ENCODE assay signal across 8 cellular contexts in genomic region chr19:2015611-2015950, GRCh38. TPM values are rescaled to one million over a fixed set of nuclear protein-coding genes. Genes with fewer than 3 reads are reported as not detected.
DNase-seq lines count a peak whose midpoint lies in the region; ATAC-seq and TF ChIP-seq lines count a peak whose summit lies in the region.

TSS of gene BTBD2 (minus strand) at chr19:2015714. CDS start at chr19:2015703, 11 bp downstream.

- no peaks in the 10 kb centered on the region for H3K27me3 ChIP-seq in CD8-positive, alpha-beta memory T cell (ENCODE audit: insufficient read depth, low read length, poor library complexity, severe bottlenecking)
- H3K27me3 ChIP-seq in HUES6 (ENCODE audit: control insufficient read depth, insufficient read depth, low read length) (no peaks in the 10 kb centered on the region), breast epithelium (no peaks in the 10 kb centered on the region), iPS-20b (ENCODE audit: insufficient read depth, low read length) (no peaks in the 10 kb centered on the region), smooth muscle cell (ENCODE audit: low read depth) (no peaks in the 10 kb centered on the region)

- no peaks in the 10 kb centered on the region for H3F3A ChIP-seq in smooth muscle cell (ENCODE audit: low read depth)

- no peak within 1 kb of the TSS for H2AFZ ChIP-seq in smooth muscle cell (ENCODE audit: low read depth)

- H3K79me2 ChIP-seq in smooth muscle cell (ENCODE audit: low read depth): peaks cover 4% of the 10 kb centered on the region

- POLR2A ChIA-PET in CD8-positive, alpha-beta memory T cell (lab: Charles Lee): no interaction called here
- POLR2A ChIA-PET in GM10248 (lab: Yijun Ruan, JAX): no interaction called here

- peaks cover 6% of the 10 kb centered on the region for H3K4me1 ChIP-seq in CD8-positive, alpha-beta memory T cell (ENCODE audit: insufficient read depth, low read length)
- no peaks in the 10 kb centered on the region for H3K4me1 ChIP-seq in HUES6 (ENCODE audit: control insufficient read depth, insufficient read depth, low read length)
- H3K4me1 ChIP-seq in breast epithelium: peaks cover 0 to 6% of the 10 kb centered on the region in 2 donors
- no peaks in the 10 kb centered on the region for H3K4me1 ChIP-seq in iPS-20b (ENCODE audit: insufficient read depth, low read length)
- peaks cover 3% of the 10 kb centered on the region for H3K4me1 ChIP-seq in smooth muscle cell (ENCODE audit: low read depth)

- H3K9me3 ChIP-seq in CD8-positive, alpha-beta memory T cell (ENCODE audit: low read length): no peaks in the 10 kb centered on the region
- H3K9me3 ChIP-seq in HUES6 (ENCODE audit: control insufficient read depth, insufficient read depth, low read depth, low read length) (no peaks in the 10 kb centered on the region), breast epithelium (no peaks in the 10 kb centered on the region), iPS-20b (ENCODE audit: insufficient read depth, low read depth, low read length) (no peaks in the 10 kb centered on the region), smooth muscle cell (replicated peaks; ENCODE audit: low read depth) (no peaks in the 10 kb centered on the region)

- TF ChIP-seq CTCF in breast epithelium (IDR thresholded peaks at IDR 0.05) (no peak), smooth muscle cell (IDR thresholded peaks at IDR 0.05; ENCODE audit: borderline replicate concordance, insufficient read depth, poor library complexity, severe bottlenecking) (no peak), GM10248 (IDR thresholded peaks at IDR 0.05; ENCODE audit: control extremely low read depth, extremely low read depth, low read depth, missing control alignments) (no peak)

- no peak for TF ChIP-seq POLR2A in breast epithelium (IDR thresholded peaks at IDR 0.05)

- no peak within 1 kb of the TSS for H3K4me3 ChIP-seq in CD8-positive, alpha-beta memory T cell (ENCODE audit: low read length)
- H3K4me3 ChIP-seq in HUES6 (ENCODE audit: low read depth, low read length) (peak within 1 kb of the TSS; percentile 86), breast epithelium (peak within 1 kb of the TSS; percentile 65 to 91 (median 72)), iPS-20b (ENCODE audit: low read length) (peak within 1 kb of the TSS; percentile 64), smooth muscle cell (peak within 1 kb of the TSS; percentile 57)

- peak within 1 kb of the TSS; percentile 1 for H3K27ac ChIP-seq in CD8-positive, alpha-beta memory T cell (ENCODE audit: low read depth, low read length)
- H3K27ac ChIP-seq in HUES6 (ENCODE audit: low read depth, low read length): no peak within 1 kb of the TSS
- H3K27ac ChIP-seq in breast epithelium: peak within 1 kb of the TSS; percentile 78 to 82
- no peak within 1 kb of the TSS for H3K27ac ChIP-seq in iPS-20b (ENCODE audit: low read length)
- no peak within 1 kb of the TSS for H3K27ac ChIP-seq in smooth muscle cell (ENCODE audit: low read depth)

- H3K9ac ChIP-seq in HUES6 (ENCODE audit: low read length) (peak within 1 kb of the TSS; percentile 69), iPS-20b (ENCODE audit: low read depth, low read length) (peak within 1 kb of the TSS; percentile 66; the same call in 1 of the 2 replicates), smooth muscle cell (ENCODE audit: low read depth) (no peak within 1 kb of the TSS)

- H4K20me1 ChIP-seq in smooth muscle cell (ENCODE audit: low read depth): peaks cover 14% of the 10 kb centered on the region

- no peaks in the 10 kb centered on the region for H3K9me3 Mint-ChIP-seq in CD8-positive, alpha-beta memory T cell

- H3K27ac Mint-ChIP-seq in CD8-positive, alpha-beta memory T cell: peak within 1 kb of the TSS in 7 of 8 donors; percentile 26 to 83 (median 72)

- CTCF ChIA-PET in CD8-positive, alpha-beta memory T cell (lab: Charles Lee): no interaction called here
- CTCF ChIA-PET in GM10248 (lab: Yijun Ruan, JAX): no interaction called here

- H3K36me3 Mint-ChIP-seq in CD8-positive, alpha-beta memory T cell: peaks cover 0 to 8% (median 0%) of the 10 kb centered on the region in 3 donors

- peaks cover 0 to 1% of the 10 kb centered on the region in 2 donors for H3K27me3 Mint-ChIP-seq in CD8-positive, alpha-beta memory T cell

- no CpG with 5 or more reads among the region's 19 CpGs for WGBS in smooth muscle cell (ENCODE audit: low lambda C conversion rate)

- H3K4me2 ChIP-seq in smooth muscle cell: peak within 1 kb of the TSS; percentile 90

- no peak for ATAC-seq in HG02852 (IDR thresholded peaks at IDR 0.05; ENCODE audit: unreplicated experiment)

- peak within 1 kb of the TSS; percentile 57 to 88 (median 73) for H3K4me3 Mint-ChIP-seq in CD8-positive, alpha-beta memory T cell

- no peaks in the 10 kb centered on the region for H3K36me3 ChIP-seq in CD8-positive, alpha-beta memory T cell (ENCODE audit: insufficient read depth, low read length)
- no peaks in the 10 kb centered on the region for H3K36me3 ChIP-seq in HUES6 (ENCODE audit: control insufficient read depth, insufficient read depth, low read length)
- no peaks in the 10 kb centered on the region for H3K36me3 ChIP-seq in breast epithelium
- no peaks in the 10 kb centered on the region for H3K36me3 ChIP-seq in iPS-20b (ENCODE audit: insufficient read depth, low read depth, low read length)
- no peaks in the 10 kb centered on the region for H3K36me3 ChIP-seq in smooth muscle cell (ENCODE audit: low read depth)

- H3K4me1 Mint-ChIP-seq in CD8-positive, alpha-beta memory T cell: peaks cover 10 to 29% (median 13%) of the 10 kb centered on the region in 3 donors

- peak in 4 of 5 donors; percentile 24 to 62 (median 33) for DNase-seq in CD8-positive, alpha-beta memory T cell
- DNase-seq in T-helper 22 cell (ENCODE audit: low read depth) (peak; percentile 44), breast epithelium (ENCODE audit: low spot score in 2 of 2) (no peak), smooth muscle cell (lab: John Stamatoyannopoulos, UW; ENCODE audit: unreplicated experiment) (no peak), GM10248 (ENCODE audit: extremely low spot score) (no peak)

- intact Hi-C loops in breast epithelium (cut with DNase I; ENCODE audit: low total_unique reads): loop anchor here (5.0 kb wide), 1 partner anchor 52 kb away; no protein-coding TSS in a partner anchor

RNA-seq across cellular contexts. Expression of gene BTBD2, which starts in this region (rescaled TPM):
- 10 to 100 TPM; 18.6 to 22.5 TPM for total RNA-seq in CD8-positive, alpha-beta memory T cell
- polyA plus RNA-seq in CD8-positive, alpha-beta memory T cell: 5.3 TPM
- total RNA-seq in breast epithelium (10 to 100 TPM; 52.0 to 67.2 (median 54.4) TPM), smooth muscle cell (37.8 and 45.2 TPM in 2 replicates)
- 63.2 and 69.8 TPM in 2 replicates for polyA plus RNA-seq in smooth muscle cell

Comparison
In these comparisons a context has a peak if more than half of its experiments do, and no peak if none do; other contexts are left out.
1. RNA of gene BTBD2 (polyA plus RNA-seq): 63.2 to 69.8 TPM in smooth muscle cell; 5.3 TPM in CD8-positive, alpha-beta memory T cell (single experiment); every median in the first group is over 10 times any median in the second.
2. DNase-seq: peak in CD8-positive, alpha-beta memory T cell (4 of 5) and T-helper 22 cell (single experiment); none in breast epithelium (0 of 2), smooth muscle cell (single experiment) and GM10248 (single experiment).
3. H3K27ac ChIP-seq: peak in CD8-positive, alpha-beta memory T cell (single experiment) and breast epithelium (2 of 2); none in HUES6 (single experiment), iPS-20b (single experiment) and smooth muscle cell (single experiment).